Comparison of ENCODE assay signal across 1 cellular context in the genomic region with DNA sequence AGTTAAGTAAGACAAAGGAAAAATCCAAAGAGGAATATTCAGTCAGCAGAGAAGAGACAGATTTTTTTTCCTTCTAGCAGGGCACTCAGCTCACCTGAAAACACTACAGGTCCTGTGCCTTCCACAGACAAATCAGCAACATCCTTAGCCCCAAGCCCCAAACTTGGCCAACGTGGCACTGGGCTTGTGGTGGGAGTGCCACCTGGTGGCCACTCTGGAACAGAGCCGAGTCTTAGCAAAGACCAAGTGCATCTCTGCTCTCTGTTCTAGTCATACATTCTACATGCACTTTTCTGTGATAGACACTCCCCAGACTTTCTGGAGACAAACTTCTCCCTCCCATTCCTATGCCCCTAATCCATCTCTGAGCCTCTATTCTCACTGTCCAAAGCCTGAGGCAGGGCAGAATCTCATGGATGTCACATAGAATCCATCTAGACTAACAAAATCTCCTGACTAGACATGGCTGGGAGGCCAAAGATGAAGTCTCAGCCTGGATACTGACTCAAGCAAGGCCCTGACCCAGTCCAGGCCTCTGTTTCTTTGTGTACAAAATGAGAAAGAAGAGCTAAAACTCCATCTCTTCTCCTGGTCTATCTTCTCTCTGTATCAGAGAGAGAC.
A peak's percentile ranks its signal among the peaks of the same experiment; 100 is the strongest.
TF ChIP-seq lines count a peak whose summit lies in the region.

No MANE protein-coding gene starts in this region.

TF ChIP-seq in HEK293, 187 proteins besides CTCF, POLR2A, EP300 and RAD21 (continued from another document):
- TF ChIP-seq ZNF398 (tag by site-specific recombination; IDR thresholded peaks at IDR 0.05), result no peak
- peak; percentile 73 for TF ChIP-seq ZBTB17 (tag by site-specific recombination; IDR thresholded peaks at IDR 0.05)
- no peak for TF ChIP-seq HOXA7 (CRISPR knock-in tag; IDR thresholded peaks at IDR 0.05; ENCODE audit: borderline replicate concordance)
- TF ChIP-seq ZNF140 (tag by site-specific recombination; IDR thresholded peaks at IDR 0.05), result no peak
- TF ChIP-seq SCRT1 (tag by site-specific recombination; IDR thresholded peaks at IDR 0.05; ENCODE audit: borderline replicate concordance), result no peak
- no peak for TF ChIP-seq KLF7 (tag by site-specific recombination; IDR thresholded peaks at IDR 0.05; ENCODE audit: borderline replicate concordance)
- TF ChIP-seq ZNF501 (tag by site-specific recombination; IDR thresholded peaks at IDR 0.05), result no peak
- TF ChIP-seq ZNF433 (tag by site-specific recombination; IDR thresholded peaks at IDR 0.05; ENCODE audit: low read depth), result no peak
- TF ChIP-seq ZNF37A (tag by site-specific recombination; IDR thresholded peaks at IDR 0.05), result no peak
- peak; percentile 85 for TF ChIP-seq ZNF654 (tag by site-specific recombination; IDR thresholded peaks at IDR 0.05; ENCODE audit: low read depth)
